14 cellular contexts compared by ENCODE assay signal in genomic region chr10:15738237-15738928, GRCh38. TPM values are rescaled to one million over a fixed set of nuclear protein-coding genes. Genes with fewer than 3 reads are reported as not detected.
DNase-seq lines count a peak whose midpoint lies in the region; ATAC-seq and TF ChIP-seq lines count a peak whose summit lies in the region.
"Had no signal": no experiment of that assay in that cellular context is flagged by ENCODE, and none has a peak within 500 bp of the region (broad histone marks: within the 10 kb centered on the region; RNA-seq: fewer than 3 reads in every experiment).

No MANE protein-coding gene starts in this region.

- intact Hi-C loops in Right ventricle myocardium inferior (cut with DNase I) (no loop called here), cardiac septum (cut with DNase I) (no loop called here)

- no peak for TF ChIP-seq CTCF in fibroblast of villous mesenchyme (IDR thresholded peaks at IDR 0.05; ENCODE audit: insufficient read depth, low read depth, low read length)

- ATAC-seq in Right ventricle myocardium inferior, result peak; percentile 81
- no peak for ATAC-seq in HG03159 (IDR thresholded peaks at IDR 0.05; ENCODE audit: unreplicated experiment)

- no peak for DNase-seq in Right ventricle myocardium inferior (ENCODE audit: missing footprints)
- no peak for DNase-seq in cardiac septum (ENCODE audit: low spot score)
- DNase-seq in fibroblast of villous mesenchyme (ENCODE audit: low read depth), result peak; percentile 45
- peak; percentile 49 for DNase-seq in pons (ENCODE audit: low spot score)
- no peak for DNase-seq in NCI-H2171 (lab: John Stamatoyannopoulos, UW)
- DNase-seq in NCI-H2029 treated with DMSO at 0.1 percent for 48 hours (lab: John Stamatoyannopoulos, UW), result no peak
- no peak for DNase-seq in OCI-M2 (lab: John Stamatoyannopoulos, UW; ENCODE audit: unreplicated experiment)
- DNase-seq: HFFc6; MM.1S; stimulated activated naive CD4-positive, alpha-beta T cell treated with Interleukin-2 at 50 U/mL for 16 hours had no signal

- H3K4me3 ChIP-seq in fibroblast of villous mesenchyme (ENCODE audit: low read depth, low read length), result no peak overlapping the region
- H3K4me3 ChIP-seq: SK-N-MC had no signal

RNA-seq across cellular contexts. Expression of gene ITGA8, which starts 18.7 kb away (rescaled TPM):
- total RNA-seq in Right ventricle myocardium inferior (1.7 TPM), cardiac septum (2.5 TPM), fibroblast of villous mesenchyme (1.3 and 3.2 TPM in 2 replicates)
- total RNA-seq: HFFc6, HT-29, mononuclear cell had no signal

Comparison
In these comparisons a context has a peak if more than half of its experiments do, and no peak if none do; other contexts are left out.
1. DNase-seq: peak in fibroblast of villous mesenchyme (single experiment) and pons (single experiment); none in Right ventricle myocardium inferior (single experiment), cardiac septum (single experiment), NCI-H2171 (single experiment), NCI-H2029 treated with DMSO at 0.1 percent for 48 hours (single experiment) and OCI-M2 (single experiment).